In genomic region chr17:57357830-57358426, GRCh38 we compare ENCODE assay signal across 9 cellular contexts.
A peak's percentile ranks its signal among the peaks of the same experiment; 100 is the strongest.
DNase-seq lines count a peak whose midpoint lies in the region; ATAC-seq and TF ChIP-seq lines count a peak whose summit lies in the region.
"Had no signal": no experiment of that assay in that cellular context is flagged by ENCODE, and none has a peak within 500 bp of the region (broad histone marks: within the 10 kb centered on the region; RNA-seq: fewer than 3 reads in every experiment).

No MANE protein-coding gene starts in this region.

- H3K4me3 ChIP-seq in ascending aorta = no peak overlapping the region
- H3K4me3 ChIP-seq: A549 had no signal

- no peaks in the 10 kb centered on the region for H3K9me3 ChIP-seq in ascending aorta
- H3K9me3 ChIP-seq: A549 had no signal

- no peaks in the 10 kb centered on the region for H3K27me3 ChIP-seq in ascending aorta

- no peaks in the 10 kb centered on the region for H3K36me3 ChIP-seq in ascending aorta

- ATAC-seq in HG03045 (IDR thresholded peaks at IDR 0.05; ENCODE audit: unreplicated experiment) = peak; percentile 59
- ATAC-seq in stimulated activated naive CD8-positive, alpha-beta T cell treated with anti-CD3 and anti-CD28 coated beads, Interleukin-15, Interleukin-2, amounts not matched to agents 100 U/mL and 50 U/mL, for 24 hours = peak; percentile 87
- ATAC-seq: A549 had no signal

- no peak for TF ChIP-seq CTCF in ascending aorta (IDR thresholded peaks at IDR 0.05)

- H3K4me1 ChIP-seq in ascending aorta = peaks cover 0 to 9% of the 10 kb centered on the region in 2 donors

- DNase-seq in DMS79 treated with DMSO at 0.1 percent for 48 hours (lab: John Stamatoyannopoulos, UW) (peak; percentile 34), DMS79 (lab: John Stamatoyannopoulos, UW) (no peak), ascending aorta (ENCODE audit: low spot score in 2 of 2) (peak in 1 of 2 donors; percentile 40), NCI-H510A treated with DMSO at 0.1 percent for 48 hours (lab: John Stamatoyannopoulos, UW) (no peak), mesenteric fat pad (ENCODE audit: low spot score) (no peak), NOMO-1 (lab: John Stamatoyannopoulos, UW; ENCODE audit: unreplicated experiment in 2 of 2) (no peak)
- DNase-seq in stimulated activated naive CD8-positive, alpha-beta T cell treated with anti-CD3 and anti-CD28 coated beads, Interleukin-15, Interleukin-2, amounts not matched to agents 100 U/mL and 50 U/mL, for 24 hours = peak; percentile 12

- intact Hi-C loops in ascending aorta (cut with DNase I) = loop anchor here (2.0 kb wide), 1 partner anchor 101 kb away; the partner anchor contains the start of gene MSI2

- peak overlapping the region; percentile 77 to 79 for H3K27ac ChIP-seq in ascending aorta
- H3K27ac ChIP-seq: A549 had no signal

Comparison
In these comparisons a context has a peak if more than half of its experiments do, and no peak if none do; other contexts are left out.
1. DNase-seq: peak in DMS79 treated with DMSO at 0.1 percent for 48 hours (single experiment) and stimulated activated naive CD8-positive, alpha-beta T cell treated with anti-CD3 and anti-CD28 coated beads, Interleukin-15, Interleukin-2, amounts not matched to agents 100 U/mL and 50 U/mL, for 24 hours (single experiment); none in DMS79 (single experiment), NCI-H510A treated with DMSO at 0.1 percent for 48 hours (single experiment), mesenteric fat pad (single experiment) and NOMO-1 (0 of 2).